Comparison of ENCODE assay signal across 36 cellular contexts in genomic region chr5:37966291-37966690, GRCh38.
"Had no signal": no experiment of that assay in that cellular context is flagged by ENCODE, and none has a peak within 500 bp of the region (broad histone marks: within the 10 kb centered on the region; RNA-seq: fewer than 3 reads in every experiment).

No MANE protein-coding gene starts in this region.

- H3K36me3 Mint-ChIP-seq: activated CD4-positive, alpha-beta memory T cell treated with anti-CD3 and anti-CD28 coated beads for 36 hours; activated naive CD4-positive, alpha-beta T cell treated with anti-CD3 and anti-CD28 coated beads, Interleukin-2, amount 10 ng/mL, durations not matched to agents 7 days and 5 days; activated naive CD8-positive, alpha-beta T cell had no signal

- H3K27me3 ChIP-seq: brain microvascular endothelial cell had no signal

- H3K4me3 ChIP-seq: PC-9 had no signal

- DNase-seq: activated B cell treated with CpG ODN at 0.5 μM for 24 hours; activated CD4-positive, alpha-beta memory T cell treated with anti-CD3 and anti-CD28 coated beads for 36 hours; activated CD4-positive, alpha-beta T cell treated with anti-CD3 and anti-CD28 coated beads for 4 hours; activated CD4-positive, alpha-beta T cell treated with anti-CD3 and anti-CD28 coated beads, Interleukin-2, amount 50 U/mL, for 1 hour; activated CD4-positive, CD25-positive, alpha-beta regulatory T cell treated with anti-CD3 and anti-CD28 coated beads, Interleukin-2, amount 50 U/mL, for 72 hours; activated CD8-positive, alpha-beta memory T cell treated with anti-CD3 and anti-CD28 coated beads, Interleukin-2, amount 50 U/mL, for 4 hours; activated effector memory CD4-positive, alpha-beta T cell treated with Interleukin-2 at 50 U/mL for 16 hours; activated naive CD4-positive, alpha-beta T cell treated with anti-CD3 and anti-CD28 coated beads, Interleukin-2, amount 10 ng/mL, durations not matched to agents 7 days and 5 days; activated naive CD8-positive, alpha-beta T cell treated with anti-CD3 and anti-CD28 coated beads, Interleukin-2, amount 50 U/mL, for 24 hours; activated T-cell treated with anti-CD3 and anti-CD28 coated beads for 4 hours; activated T-cell treated with anti-CD3 and anti-CD28 coated beads, Interleukin-2, amount 50 U/mL, for 48 hours; amniotic stem cell; aorta; brain microvascular endothelial cell; central memory CD4-positive, alpha-beta T cell; NCI-H1092 treated with DMSO at 0.1 percent for 48 hours; NCI-H1417; NCI-H146; NCI-H187; NCI-H2029 treated with DMSO at 0.1 percent for 48 hours; NCI-H2107; NCI-H2171; NCI-H510A; NCI-H526; NCI-H748 treated with DMSO at 0.1 percent for 48 hours; NK-92 treated with Interleukin-12 subunit alpha and Interleukin-12 subunit beta, amount 100 ng/mL, for 24 hours; PC-9; SIG-M5; SW 1271; T-helper 1 cell; T-helper 2 cell; T-helper 9 cell had no signal

- H3K4me3 Mint-ChIP-seq: activated B cell treated with CpG ODN at 0.5 μM for 24 hours; activated CD4-positive, alpha-beta memory T cell treated with anti-CD3 and anti-CD28 coated beads for 36 hours; activated naive CD4-positive, alpha-beta T cell treated with anti-CD3 and anti-CD28 coated beads, Interleukin-2, amount 10 ng/mL, durations not matched to agents 7 days and 5 days; activated naive CD8-positive, alpha-beta T cell; activated naive CD8-positive, alpha-beta T cell treated with anti-CD3 and anti-CD28 coated beads, Interleukin-2, amount 50 U/mL, for 24 hours had no signal

- H3K9me3 Mint-ChIP-seq: activated B cell treated with CpG ODN at 0.5 μM for 24 hours; activated CD4-positive, alpha-beta memory T cell treated with anti-CD3 and anti-CD28 coated beads for 36 hours; activated naive CD4-positive, alpha-beta T cell treated with anti-CD3 and anti-CD28 coated beads, Interleukin-2, amount 10 ng/mL, durations not matched to agents 7 days and 5 days; activated naive CD8-positive, alpha-beta T cell treated with anti-CD3 and anti-CD28 coated beads, Interleukin-2, amount 50 U/mL, for 24 hours had no signal

- FAIRE-seq: RCC 7860 had no signal

- H3K27ac Mint-ChIP-seq: activated B cell treated with CpG ODN at 0.5 μM for 24 hours; activated CD4-positive, alpha-beta memory T cell treated with anti-CD3 and anti-CD28 coated beads for 36 hours; activated naive CD4-positive, alpha-beta T cell treated with anti-CD3 and anti-CD28 coated beads, Interleukin-2, amount 10 ng/mL, durations not matched to agents 7 days and 5 days; activated naive CD8-positive, alpha-beta T cell; activated naive CD8-positive, alpha-beta T cell treated with anti-CD3 and anti-CD28 coated beads, Interleukin-2, amount 50 U/mL, for 24 hours had no signal

- H3K27me3 Mint-ChIP-seq: activated B cell treated with CpG ODN at 0.5 μM for 24 hours; activated CD4-positive, alpha-beta memory T cell treated with anti-CD3 and anti-CD28 coated beads for 36 hours; activated naive CD4-positive, alpha-beta T cell treated with anti-CD3 and anti-CD28 coated beads, Interleukin-2, amount 10 ng/mL, durations not matched to agents 7 days and 5 days had no signal

- ATAC-seq: activated naive CD8-positive, alpha-beta T cell treated with anti-CD3 and anti-CD28 coated beads, Interleukin-2, amount 50 U/mL, for 24 hours; Right ventricle myocardium inferior; SK-N-SH treated with all-trans-retinoic acid at 6 μM for 48 hours had no signal

- H3K36me3 ChIP-seq: brain microvascular endothelial cell had no signal

- H3K4me1 Mint-ChIP-seq: activated B cell treated with CpG ODN at 0.5 μM for 24 hours; activated naive CD4-positive, alpha-beta T cell treated with anti-CD3 and anti-CD28 coated beads, Interleukin-2, amount 10 ng/mL, durations not matched to agents 7 days and 5 days; activated naive CD8-positive, alpha-beta T cell treated with anti-CD3 and anti-CD28 coated beads, Interleukin-2, amount 50 U/mL, for 24 hours had no signal
